Comparison of ENCODE assay signal across 24 cellular contexts in the genomic region with DNA sequence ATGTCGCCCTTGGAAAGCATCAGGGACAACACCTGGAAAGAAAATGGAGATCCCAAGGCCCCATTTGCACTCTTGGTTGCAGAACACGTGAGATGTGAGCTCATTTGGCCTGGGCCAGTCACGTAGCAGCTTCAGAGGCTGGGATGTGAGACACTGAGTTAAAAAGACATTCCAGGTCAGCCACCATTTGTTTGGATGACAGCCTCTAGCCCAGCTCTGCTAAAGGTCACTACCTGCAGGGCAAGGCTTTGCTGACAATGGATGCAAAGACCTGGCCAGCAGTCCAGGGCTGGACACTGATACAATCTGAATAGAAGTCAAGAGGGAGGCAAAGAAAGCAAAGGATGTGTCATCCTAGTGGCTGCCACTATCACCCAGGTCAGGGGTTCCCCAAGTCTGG.
DNase-seq lines count a peak whose midpoint lies in the region; ATAC-seq and TF ChIP-seq lines count a peak whose summit lies in the region.
"Had no signal": no experiment of that assay in that cellular context is flagged by ENCODE, and none has a peak within 500 bp of the region (broad histone marks: within the 10 kb centered on the region; RNA-seq: fewer than 3 reads in every experiment).

No MANE protein-coding gene starts in this region.

- H3K79me2 ChIP-seq in Loucy (ENCODE audit: insufficient read depth, low read length) (no peaks in the 10 kb centered on the region), trophoblast cell (ENCODE audit: control insufficient read depth, insufficient read depth, low read length, poor library complexity) (no peaks in the 10 kb centered on the region)

- H3K23ac ChIP-seq in trophoblast cell (ENCODE audit: low read length) = no peak overlapping the region

- H3K4me3 ChIP-seq in Loucy (ENCODE audit: low read length, poor library complexity, severe bottlenecking) (no peak overlapping the region), trophoblast cell (ENCODE audit: low read depth, low read length) (no peak overlapping the region), SJCRH30 (no peak overlapping the region)
- H3K4me3 ChIP-seq: A549, GM23248, HAP-1, Peyer's patch had no signal

- H2AK5ac ChIP-seq in trophoblast cell (ENCODE audit: low read length) = no peak overlapping the region

- H3K4me1 ChIP-seq in Loucy (ENCODE audit: insufficient read depth, low read length, poor library complexity, severe bottlenecking) = no peaks in the 10 kb centered on the region
- peaks cover 9 to 11% of the 10 kb centered on the region in 2 experiments for H3K4me1 ChIP-seq in trophoblast cell (ENCODE audit: control insufficient read depth in 1 of 2, insufficient read depth in 2 of 2, low read length in 2 of 2)
- peaks cover 6% of the 10 kb centered on the region for H3K4me1 ChIP-seq in SJCRH30
- H3K4me1 ChIP-seq: A549, Peyer's patch had no signal

- H3K36me3 ChIP-seq in Loucy (ENCODE audit: insufficient read depth, low read length) (no peaks in the 10 kb centered on the region), trophoblast cell (ENCODE audit: control insufficient read depth in 1 of 2, insufficient read depth in 2 of 2, low read length in 2 of 2) (no peaks in the 10 kb centered on the region), SJCRH30 (no peaks in the 10 kb centered on the region)
- H3K36me3 ChIP-seq: HAP-1, Peyer's patch had no signal

- no peak overlapping the region for H2BK120ac ChIP-seq in trophoblast cell (ENCODE audit: insufficient read depth, low read length, poor library complexity)

- H3F3A ChIP-seq in Loucy (ENCODE audit: low read depth) = no peaks in the 10 kb centered on the region

- no peaks in the 10 kb centered on the region for H3K9me2 ChIP-seq in Loucy (replicated peaks; ENCODE audit: low read depth, low read length)

- H3K27ac ChIP-seq in trophoblast cell (ENCODE audit: low read depth, low read length) (peak overlapping the region; percentile 34), SJCRH30 (no peak overlapping the region)
- H3K27ac ChIP-seq: A549, GM23248, Peyer's patch had no signal

- H3K4me2 ChIP-seq in Loucy (ENCODE audit: low read depth, low read length, poor library complexity, severe bottlenecking) (no peak overlapping the region), trophoblast cell (ENCODE audit: low read length) (no peak overlapping the region)
- H3K4me2 ChIP-seq: A549 had no signal

- no peak overlapping the region for H3K4ac ChIP-seq in trophoblast cell (ENCODE audit: low read depth, low read length)

- no CpG with 5 or more reads among the region's 3 CpGs for WGBS in trophoblast cell (ENCODE audit: extremely low coverage, insufficient coverage, insufficient read length)

- no peak for TF ChIP-seq CTCF in Loucy (conservative IDR thresholded peaks at IDR 0.05; ENCODE audit: low read length)

- H4K12ac ChIP-seq in trophoblast cell (ENCODE audit: low read depth, low read length) = no peak overlapping the region

- no peak for ATAC-seq in HG03571 (IDR thresholded peaks at IDR 0.05; ENCODE audit: unreplicated experiment)
- ATAC-seq: T-cell had no signal

- H2BK12ac ChIP-seq in trophoblast cell (ENCODE audit: low read length) = no peak overlapping the region

- no peak overlapping the region for H4K91ac ChIP-seq in trophoblast cell (ENCODE audit: low read depth, low read length)

- H3K79me1 ChIP-seq in trophoblast cell (ENCODE audit: low read length) = peaks cover 5% of the 10 kb centered on the region

- DNase-seq in ELF-1 (ENCODE audit: low read depth, low spot score) (peak; percentile 68), cerebellum (ENCODE audit: low spot score) (peak; percentile 32), trophoblast cell (peak; percentile 31 to 35), SJCRH30 (no peak), SK-N-DZ (ENCODE audit: low spot score) (no peak)
- DNase-seq: CD4-positive, alpha-beta memory T cell; COR-L47; DMS53; GM23248; HFFc6; KG1; NCI-H1048; NCI-H1417; NCI-H1694; NCI-H2029 treated with DMSO at 0.1 percent for 48 hours; NCI-H2227 treated with DMSO at 0.1 percent for 48 hours; NCI-H526 treated with DMSO at 0.1 percent for 48 hours; Peyer's patch; SIG-M5; T-cell had no signal

- no peak overlapping the region for H3K18ac ChIP-seq in trophoblast cell (ENCODE audit: low read length)

- peak overlapping the region; percentile 15 for H4K8ac ChIP-seq in trophoblast cell (ENCODE audit: low read depth, low read length)

- H2AFZ ChIP-seq in Loucy (ENCODE audit: low read length) (peak overlapping the region; percentile 46), trophoblast cell (ENCODE audit: insufficient read depth, low read length, poor library complexity) (no peak overlapping the region)
- H2AFZ ChIP-seq: GM23248 had no signal

- H3K27me3 ChIP-seq in Loucy (ENCODE audit: insufficient read depth, low read length, poor library complexity, severe bottlenecking) (no peaks in the 10 kb centered on the region), trophoblast cell (ENCODE audit: insufficient read depth, low read length) (no peaks in the 10 kb centered on the region), SJCRH30 (no peaks in the 10 kb centered on the region)
- H3K27me3 ChIP-seq: Peyer's patch had no signal

- H3K9ac ChIP-seq in Loucy (ENCODE audit: low read depth, low read length, poor library complexity, severe bottlenecking) = no peak overlapping the region
- H3K9ac ChIP-seq in trophoblast cell (ENCODE audit: low read length) = no peak overlapping the region
- H3K9ac ChIP-seq: GM23248 had no signal

- no peaks in the 10 kb centered on the region for H3K9me3 ChIP-seq in Loucy (ENCODE audit: insufficient read depth, low read depth, low read length)
- H3K9me3 ChIP-seq in trophoblast cell (ENCODE audit: insufficient read depth, low read depth, low read length) = no peaks in the 10 kb centered on the region
- H3K9me3 ChIP-seq in SJCRH30 (replicated peaks) = no peaks in the 10 kb centered on the region
- H3K9me3 ChIP-seq: A549, HAP-1, Peyer's patch had no signal

- no peak overlapping the region for H2BK5ac ChIP-seq in trophoblast cell (ENCODE audit: low read depth, low read length, poor library complexity)

- H3K14ac ChIP-seq in trophoblast cell (ENCODE audit: low read length) = no peak overlapping the region

- no peaks in the 10 kb centered on the region for H4K20me1 ChIP-seq in Loucy (ENCODE audit: insufficient read depth, low read length, poor library complexity, severe bottlenecking)

Comparison
In these comparisons a context has a peak if more than half of its experiments do, and no peak if none do; other contexts are left out.
1. DNase-seq: peak in ELF-1 (single experiment), cerebellum (single experiment) and trophoblast cell (2 of 2); none in SJCRH30 (0 of 2) and SK-N-DZ (single experiment).